ENCODE assay signal across 7 cellular contexts in genomic region chr9:13131991-13132390, GRCh38.
"Had no signal": no experiment of that assay in that cellular context is flagged by ENCODE, and none has a peak within 500 bp of the region (broad histone marks: within the 10 kb centered on the region; RNA-seq: fewer than 3 reads in every experiment).

No MANE protein-coding gene starts in this region.

- H3K4me3 Mint-ChIP-seq: GM23338, H9, HFFc6 had no signal

- H3K9me3 Mint-ChIP-seq: GM23338, H9, HFFc6 had no signal

- H3K27ac Mint-ChIP-seq: GM23338, HFFc6 had no signal

- DNase-seq: H9, HFFc6, IMR-90, KG1 had no signal

- ATAC-seq: GM23338, HCT116, K562 had no signal
